Comparison of ENCODE assay signal across 9 cellular contexts in genomic region chr1:115052454-115053083, GRCh38. TPM values are rescaled to one million over a fixed set of nuclear protein-coding genes. Genes with fewer than 3 reads are reported as not detected.
DNase-seq lines count a peak whose midpoint lies in the region; ATAC-seq and TF ChIP-seq lines count a peak whose summit lies in the region.
"Had no signal": no experiment of that assay in that cellular context is flagged by ENCODE, and none has a peak within 500 bp of the region (broad histone marks: within the 10 kb centered on the region; RNA-seq: fewer than 3 reads in every experiment).

No MANE protein-coding gene starts in this region.

- CTCF ChIA-PET in Calu3 (lab: Charles Lee) = interaction anchor here (0.7 to 1.1 kb wide), 4 partner anchors 12 to 543 kb away, joined by 3 read pairs; no protein-coding TSS in a partner anchor

- peak; percentile 64 for TF ChIP-seq CTCF in Calu3 (IDR thresholded peaks at IDR 0.05; ENCODE audit: unreplicated experiment)
- peak; percentile 62 for TF ChIP-seq CTCF in OCI-LY3 (IDR thresholded peaks at IDR 0.05; ENCODE audit: low read depth, low read length)
- TF ChIP-seq CTCF in omental fat pad (IDR thresholded peaks at IDR 0.05) = no peak

- no peaks in the 10 kb centered on the region for H4K20me1 ChIP-seq in OCI-LY3 (ENCODE audit: insufficient read depth, low read length)

- no peaks in the 10 kb centered on the region for H3K9me3 ChIP-seq in OCI-LY3 (ENCODE audit: insufficient read depth, low read length)

- H3K4me1 ChIP-seq in OCI-LY3 (ENCODE audit: low read length) = no peaks in the 10 kb centered on the region

- no peaks in the 10 kb centered on the region for H3K4me1 Mint-ChIP-seq in Calu3 (ENCODE audit: low read depth, unreplicated experiment)
- peaks cover 4% of the 10 kb centered on the region for H3K4me1 Mint-ChIP-seq in activated T-cell treated with anti-CD3 and anti-CD28 coated beads, Interleukin-2, amount 50 U/mL, for 24 hours (ENCODE audit: low read depth)

- H3K27me3 ChIP-seq in OCI-LY3 (ENCODE audit: low read depth, low read length) = 0 out of 2 replicates have a peak, but pooled peaks cover 3% of the 10 kb centered on the region

- BruUV-seq in Calu3 (replicated peaks; lab: Mats Ljungman, UMichigan) = no TSS peak

- peak; percentile 92 for ATAC-seq in GM19463 (IDR thresholded peaks at IDR 0.05; ENCODE audit: unreplicated experiment)
- ATAC-seq in omental fat pad (ENCODE audit: low FRiP score) = peak; percentile 55

- no peaks in the 10 kb centered on the region for H3K79me2 ChIP-seq in OCI-LY3 (ENCODE audit: low read length)

- no peaks in the 10 kb centered on the region for H3K27me3 Mint-ChIP-seq in Calu3 (ENCODE audit: unreplicated experiment)
- H3K27me3 Mint-ChIP-seq in activated T-cell treated with anti-CD3 and anti-CD28 coated beads, Interleukin-2, amount 50 U/mL, for 24 hours = no peaks in the 10 kb centered on the region
- H3K27me3 Mint-ChIP-seq: stimulated activated naive CD8-positive, alpha-beta T cell treated with anti-CD3 and anti-CD28 coated beads, Interleukin-15, Interleukin-2, amounts not matched to agents 100 ng/mL and 50 ng/mL, for 24 hours had no signal

- H3K36me3 Mint-ChIP-seq in Calu3 (ENCODE audit: insufficient read depth, unreplicated experiment) = no peaks in the 10 kb centered on the region
- H3K36me3 Mint-ChIP-seq in activated T-cell treated with anti-CD3 and anti-CD28 coated beads, Interleukin-2, amount 50 U/mL, for 24 hours (ENCODE audit: low read depth) = no peaks in the 10 kb centered on the region

- H3K4me3 ChIP-seq in OCI-LY3 (ENCODE audit: low read length) = no peak overlapping the region

- no peak overlapping the region for H3K27ac Mint-ChIP-seq in Calu3 (ENCODE audit: unreplicated experiment)
- no peak overlapping the region for H3K27ac Mint-ChIP-seq in activated T-cell treated with anti-CD3 and anti-CD28 coated beads, Interleukin-2, amount 50 U/mL, for 24 hours
- H3K27ac Mint-ChIP-seq: stimulated activated naive CD8-positive, alpha-beta T cell treated with anti-CD3 and anti-CD28 coated beads, Interleukin-15, Interleukin-2, amounts not matched to agents 100 ng/mL and 50 ng/mL, for 24 hours had no signal

- no peaks in the 10 kb centered on the region for H3K36me3 ChIP-seq in OCI-LY3 (replicated peaks; ENCODE audit: low read depth, low read length)

- no peak overlapping the region for H2AFZ ChIP-seq in OCI-LY3 (ENCODE audit: low read depth, low read length)

- H3K4me2 ChIP-seq in OCI-LY3 (ENCODE audit: low read length) = no peak overlapping the region

- H3K9ac ChIP-seq in OCI-LY3 (ENCODE audit: low read length) = no peak overlapping the region

- DNase-seq in Calu3 (peak; percentile 58), HT1080 (ENCODE audit: low read depth) (peak; percentile 57), fibroblast of the conjunctiva (ENCODE audit: low read depth) (peak; percentile 14), omental fat pad (ENCODE audit: low spot score) (peak; percentile 53), OCI-M2 (lab: John Stamatoyannopoulos, UW; ENCODE audit: unreplicated experiment) (no peak)
- peak; percentile 56 for DNase-seq in activated T-cell treated with anti-CD3 and anti-CD28 coated beads, Interleukin-2, amount 50 U/mL, for 24 hours

- intact Hi-C loops in Calu3 (cut with micrococcal nuclease; ENCODE audit: unreplicated experiment) = no loop called here

- H3K27ac ChIP-seq in OCI-LY3 (ENCODE audit: low read length) = no peak overlapping the region

- H3K4me3 Mint-ChIP-seq in Calu3 (ENCODE audit: low read depth, unreplicated experiment) = no peak overlapping the region
- no peak overlapping the region for H3K4me3 Mint-ChIP-seq in activated T-cell treated with anti-CD3 and anti-CD28 coated beads, Interleukin-2, amount 50 U/mL, for 24 hours
- H3K4me3 Mint-ChIP-seq: stimulated activated naive CD8-positive, alpha-beta T cell treated with anti-CD3 and anti-CD28 coated beads, Interleukin-15, Interleukin-2, amounts not matched to agents 100 ng/mL and 50 ng/mL, for 24 hours had no signal

- no peaks in the 10 kb centered on the region for H3K9me3 Mint-ChIP-seq in Calu3 (ENCODE audit: low read depth, unreplicated experiment)
- H3K9me3 Mint-ChIP-seq in activated T-cell treated with anti-CD3 and anti-CD28 coated beads, Interleukin-2, amount 50 U/mL, for 24 hours = no peaks in the 10 kb centered on the region
- H3K9me3 Mint-ChIP-seq: stimulated activated naive CD8-positive, alpha-beta T cell treated with anti-CD3 and anti-CD28 coated beads, Interleukin-15, Interleukin-2, amounts not matched to agents 100 ng/mL and 50 ng/mL, for 24 hours had no signal

RNA-seq across cellular contexts. Expression of gene TSHB, which starts 22.9 kb away (rescaled TPM):
- total RNA-seq in Calu3 (2022) (not detected in 2 replicates), omental fat pad (not detected)
- total RNA-seq in HT1080 (2014; rRNA removed; shearing (Covaris generic)) = not detected in 2 replicates
- polyA plus RNA-seq in HT1080 (2015; cell fraction: cytosol; rRNA removed) = not detected in 2 replicates
- polyA plus RNA-seq in HT1080 (2015; cell fraction: nucleus; rRNA removed) = not detected in 2 replicates

RNA-seq across cellular contexts. Expression of gene TSPAN2, which starts 36.7 kb away (rescaled TPM):
- total RNA-seq in Calu3 (2022) = 6.0 and 7.7 TPM in 2 replicates
- 0.59 and 1.1 TPM in 2 replicates for total RNA-seq in HT1080 (2014; rRNA removed; shearing (Covaris generic))
- polyA plus RNA-seq in HT1080 (2015; cell fraction: cytosol; rRNA removed) = 0.50 and 0.51 TPM in 2 replicates
- polyA plus RNA-seq in HT1080 (2015; cell fraction: nucleus; rRNA removed) = 0.33 and 1.1 TPM in 2 replicates
- total RNA-seq in omental fat pad = 1 to 10 TPM; 2.8 to 7.8 (median 5.6) TPM

Comparison
In these comparisons a context has a peak if more than half of its experiments do, and no peak if none do; other contexts are left out.
1. CTCF ChIP-seq: peak in Calu3 (single experiment) and OCI-LY3 (single experiment); none in omental fat pad (0 of 3).